In the genomic region with DNA sequence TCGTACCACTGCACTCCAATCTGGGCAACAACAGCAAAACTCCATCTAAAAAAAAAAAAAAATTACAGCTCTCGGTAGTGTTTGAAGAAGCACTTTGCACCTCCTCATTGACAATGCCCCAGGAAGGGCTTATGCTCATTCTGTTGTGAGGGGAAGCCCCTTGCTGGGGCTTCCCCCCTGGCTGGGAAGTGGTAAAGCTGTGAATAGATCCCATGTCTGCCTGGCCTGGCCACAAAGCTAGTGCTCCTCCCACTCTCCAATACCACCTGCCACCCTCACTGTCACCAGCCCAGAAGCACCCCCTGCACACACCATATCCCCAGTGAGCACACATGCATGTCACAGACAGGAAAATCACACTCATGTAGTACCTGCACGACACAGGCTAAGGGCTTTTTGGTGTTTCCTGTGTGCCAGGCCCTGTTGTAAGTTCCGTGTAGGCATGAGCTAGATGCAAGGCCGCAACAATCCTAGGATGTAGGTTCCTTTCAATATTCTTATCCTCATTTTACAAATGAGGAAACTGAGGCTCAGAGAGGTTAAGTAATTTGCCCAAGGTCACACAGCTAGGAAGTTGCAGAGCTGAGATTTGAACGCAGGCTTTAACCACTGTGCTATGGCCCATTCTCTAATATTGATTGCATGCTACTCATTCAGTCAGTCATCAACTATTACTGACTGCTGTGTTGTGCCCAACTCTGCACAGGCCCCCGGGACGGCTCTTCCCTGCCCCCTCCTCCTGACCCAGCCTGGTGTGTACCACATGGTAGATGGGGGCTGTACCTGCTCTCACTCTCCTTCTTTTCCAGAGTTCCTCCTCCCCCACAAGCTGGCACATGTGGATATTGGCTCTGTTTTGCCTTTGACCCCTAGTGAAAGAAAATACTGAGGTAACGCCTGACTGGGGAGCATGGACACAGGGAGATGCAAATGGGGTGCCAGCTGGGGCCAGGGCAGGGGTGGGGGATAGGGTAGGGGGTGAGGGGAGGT, we compare ENCODE assay signal across 1 cellular context.
TF ChIP-seq lines count a peak whose summit lies in the region.

No MANE protein-coding gene starts in this region.

TF ChIP-seq in SK-N-SH treated with all-trans-retinoic acid at 6 μM for 48 hours, 23 proteins besides CTCF, POLR2A, EP300 and RAD21 (continued from another document):
- TF ChIP-seq, protein P1, sequence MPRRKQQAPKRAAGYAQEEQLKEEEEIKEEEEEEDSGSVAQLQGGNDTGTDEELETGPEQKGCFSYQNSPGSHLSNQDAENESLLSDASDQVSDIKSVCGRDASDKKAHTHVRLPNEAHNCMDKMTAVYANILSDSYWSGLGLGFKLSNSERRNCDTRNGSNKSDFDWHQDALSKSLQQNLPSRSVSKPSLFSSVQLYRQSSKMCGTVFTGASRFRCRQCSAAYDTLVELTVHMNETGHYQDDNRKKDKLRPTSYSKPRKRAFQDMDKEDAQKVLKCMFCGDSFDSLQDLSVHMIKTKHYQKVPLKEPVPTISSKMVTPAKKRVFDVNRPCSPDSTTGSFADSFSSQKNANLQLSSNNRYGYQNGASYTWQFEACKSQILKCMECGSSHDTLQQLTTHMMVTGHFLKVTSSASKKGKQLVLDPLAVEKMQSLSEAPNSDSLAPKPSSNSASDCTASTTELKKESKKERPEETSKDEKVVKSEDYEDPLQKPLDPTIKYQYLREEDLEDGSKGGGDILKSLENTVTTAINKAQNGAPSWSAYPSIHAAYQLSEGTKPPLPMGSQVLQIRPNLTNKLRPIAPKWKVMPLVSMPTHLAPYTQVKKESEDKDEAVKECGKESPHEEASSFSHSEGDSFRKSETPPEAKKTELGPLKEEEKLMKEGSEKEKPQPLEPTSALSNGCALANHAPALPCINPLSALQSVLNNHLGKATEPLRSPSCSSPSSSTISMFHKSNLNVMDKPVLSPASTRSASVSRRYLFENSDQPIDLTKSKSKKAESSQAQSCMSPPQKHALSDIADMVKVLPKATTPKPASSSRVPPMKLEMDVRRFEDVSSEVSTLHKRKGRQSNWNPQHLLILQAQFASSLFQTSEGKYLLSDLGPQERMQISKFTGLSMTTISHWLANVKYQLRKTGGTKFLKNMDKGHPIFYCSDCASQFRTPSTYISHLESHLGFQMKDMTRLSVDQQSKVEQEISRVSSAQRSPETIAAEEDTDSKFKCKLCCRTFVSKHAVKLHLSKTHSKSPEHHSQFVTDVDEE (CRISPR knock-in tag; IDR thresholded peaks at IDR 0.05), result no peak
- no peak for TF ChIP-seq TOX (CRISPR knock-in tag; IDR thresholded peaks at IDR 0.05; ENCODE audit: borderline replicate concordance)
- no peak for TF ChIP-seq PPARA (CRISPR knock-in tag; IDR thresholded peaks at IDR 0.05; ENCODE audit: borderline replicate concordance)
- TF ChIP-seq ESRRG (CRISPR knock-in tag; IDR thresholded peaks at IDR 0.05), result no peak
- TF ChIP-seq ZNF8 (CRISPR knock-in tag; IDR thresholded peaks at IDR 0.05), result no peak
- TF ChIP-seq ZC3H10 (CRISPR knock-in tag; IDR thresholded peaks at IDR 0.05), result no peak
